ENCODE assay signal across 9 cellular contexts in the genomic region with DNA sequence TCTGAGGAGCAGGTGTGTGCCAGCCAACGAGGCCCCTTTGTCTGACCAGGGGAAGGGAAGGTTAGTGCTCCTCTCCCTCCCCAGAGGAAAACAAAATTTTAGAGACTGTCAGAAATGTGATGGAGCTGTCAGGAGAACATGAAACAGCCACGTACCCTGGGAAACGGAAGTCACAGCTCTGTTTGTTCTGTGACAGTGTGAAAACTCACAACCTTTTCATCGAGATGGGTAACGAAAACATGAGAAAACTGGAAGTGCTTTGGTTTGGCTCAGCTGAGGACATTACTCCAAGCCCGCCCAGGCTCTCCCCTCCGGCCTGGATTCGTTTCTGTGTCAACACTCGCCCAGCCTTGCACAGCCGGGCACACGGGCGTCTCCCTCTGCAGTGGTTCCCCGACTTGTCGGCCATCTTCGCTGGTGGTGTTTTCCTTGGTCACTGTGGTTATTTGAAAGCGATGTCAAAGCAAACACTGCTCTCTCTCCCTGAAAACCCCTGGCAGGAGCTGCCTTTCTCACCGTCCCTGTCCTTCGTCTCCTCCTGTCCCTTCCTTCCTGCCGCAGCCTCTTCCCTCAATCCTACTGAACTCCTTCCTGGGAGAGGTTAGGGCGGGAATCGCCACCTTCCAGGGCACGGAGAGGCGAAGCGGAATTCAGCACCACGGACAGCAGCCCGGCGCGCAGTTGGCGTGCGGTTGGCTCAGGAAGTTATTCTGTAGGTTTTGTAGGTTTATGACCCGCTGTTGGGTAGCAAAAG. TPM values are rescaled to one million over a fixed set of nuclear protein-coding genes. Genes with fewer than 3 reads are reported as not detected.
DNase-seq lines count a peak whose midpoint lies in the region; ATAC-seq and TF ChIP-seq lines count a peak whose summit lies in the region.
"Had no signal": no experiment of that assay in that cellular context is flagged by ENCODE, and none has a peak within 500 bp of the region (broad histone marks: within the 10 kb centered on the region; RNA-seq: fewer than 3 reads in every experiment).

No MANE protein-coding gene starts in this region.

- peaks cover 7% of the 10 kb centered on the region for H3K4me1 Mint-ChIP-seq in endodermal cell

- H3K27ac Mint-ChIP-seq in endodermal cell, result no peak overlapping the region

- H3K9me3 ChIP-seq in HAP-1 (no peaks in the 10 kb centered on the region), endodermal cell (ENCODE audit: control insufficient read depth, low read length) (no peaks in the 10 kb centered on the region), vagina (no peaks in the 10 kb centered on the region)

- WGBS in endodermal cell (ENCODE audit: insufficient coverage in 1 of 2, insufficient read length in 1 of 2), 2 experiments, result 45 to 59% methylated on average over 7 to 31 of the region's 31 CpGs

- no peak overlapping the region for H3K4me3 Mint-ChIP-seq in endodermal cell

- H3K27me3 Mint-ChIP-seq in endodermal cell (ENCODE audit: insufficient read depth), result peaks cover 57% of the 10 kb centered on the region

- H3K4me3 ChIP-seq in HAP-1, result no peak overlapping the region
- H3K4me3 ChIP-seq in endodermal cell (ENCODE audit: low read length), result no peak overlapping the region
- no peak overlapping the region for H3K4me3 ChIP-seq in vagina

- in situ Hi-C loops in HAP-1 (cut with MboI; ENCODE audit: low sequenced_read_pairs), result no loop called here

- TF ChIP-seq CTCF in endodermal cell (conservative IDR thresholded peaks at IDR 0.05) (no peak), vagina (IDR thresholded peaks at IDR 0.05) (no peak), GM10248 (IDR thresholded peaks at IDR 0.05; ENCODE audit: control extremely low read depth, extremely low read depth, low read depth, missing control alignments) (no peak)

- ATAC-seq in HG02840 (IDR thresholded peaks at IDR 0.05; ENCODE audit: low FRiP score, unreplicated experiment), result no peak

- no peak overlapping the region for H3K27ac ChIP-seq in endodermal cell (ENCODE audit: low read depth, low read length)
- no peak overlapping the region for H3K27ac ChIP-seq in vagina

- H3K36me3 ChIP-seq in HAP-1 (replicated peaks), result no peaks in the 10 kb centered on the region
- no peaks in the 10 kb centered on the region for H3K36me3 ChIP-seq in endodermal cell (ENCODE audit: control insufficient read depth, insufficient read depth, low read length)
- H3K36me3 ChIP-seq in vagina, result no peaks in the 10 kb centered on the region

- intact Hi-C loops in vagina (cut with DNase I), result no loop called here

- H3K9ac ChIP-seq in endodermal cell (ENCODE audit: extremely low read depth, low read length, poor library complexity, severe bottlenecking), result no peak overlapping the region

- H3K36me3 Mint-ChIP-seq in endodermal cell (ENCODE audit: low read depth), result no peaks in the 10 kb centered on the region

- H3K9me3 Mint-ChIP-seq in endodermal cell, result no peaks in the 10 kb centered on the region

- CTCF ChIA-PET in GM10248 (lab: Yijun Ruan, JAX), result interaction anchor here (1.8 to 16.2 kb wide), 3 partner anchors 8 to 485 kb away, joined by 5 to 419 read pairs (median 7); no protein-coding TSS in a partner anchor

- POLR2A ChIA-PET in GM10248 (lab: Yijun Ruan, JAX), result no interaction called here

- DNase-seq in HAP-1 (ENCODE audit: low spot score in 2 of 2) (peak; percentile 40 to 89), endodermal cell (peak; percentile 95), NCI-H345 treated with DMSO at 0.1 percent for 48 hours (lab: John Stamatoyannopoulos, UW; ENCODE audit: unreplicated experiment) (no peak), vagina (ENCODE audit: extremely low spot score in 2 of 2) (no peak), GM10248 (ENCODE audit: extremely low spot score) (no peak)
- peak; percentile 80 for DNase-seq in activated CD4-positive, alpha-beta T cell treated with anti-CD3 and anti-CD28 coated beads for 48 hours
- DNase-seq in stimulated activated CD4-positive, alpha-beta T cell treated with anti-CD3 and anti-CD28 coated beads, Interleukin-4, amount 100 ng/mL, for 1 hour, result peak; percentile 78

- TF ChIP-seq POLR2A in vagina (IDR thresholded peaks at IDR 0.05), result no peak

- H3K27me3 ChIP-seq in HAP-1 (ENCODE audit: low read depth) (peaks cover 23% of the 10 kb centered on the region), endodermal cell (ENCODE audit: control insufficient read depth, insufficient read depth, low read length, poor library complexity, severe bottlenecking) (peaks cover 46% of the 10 kb centered on the region), vagina (no peaks in the 10 kb centered on the region)

- H3K4me1 ChIP-seq in HAP-1 (no peaks in the 10 kb centered on the region), endodermal cell (ENCODE audit: control insufficient read depth, insufficient read depth, low read length) (no peaks in the 10 kb centered on the region), vagina (no peaks in the 10 kb centered on the region)

RNA-seq across cellular contexts. Expression of a gene that starts 12.9 kb away (rescaled TPM):
- total RNA-seq in endodermal cell, result 10 to 100 TPM; 65.5 to 70.3 TPM
- 66.1 TPM for polyA plus RNA-seq in endodermal cell (2013, experiment 1 of 2)
- 59.9 TPM for polyA plus RNA-seq in endodermal cell (2013, experiment 2 of 2)
- 107 TPM for total RNA-seq in vagina

RNA-seq across cellular contexts. Expression of a gene that starts 25.1 kb away (rescaled TPM):
- total RNA-seq in endodermal cell (1 to 10 TPM; 1.2 to 2.2 TPM), vagina (1.2 TPM)
- polyA plus RNA-seq in endodermal cell (2013, experiment 1 of 2), result 0.32 TPM
- polyA plus RNA-seq in endodermal cell (2013, experiment 2 of 2), result 0.29 TPM
- total RNA-seq: myocyte had no signal

RNA-seq across cellular contexts. Expression of a gene that starts 25.1 kb away (rescaled TPM):
- total RNA-seq in endodermal cell (100 to 1,000 TPM; 335 to 341 TPM), vagina (246 TPM)
- 370 TPM for polyA plus RNA-seq in endodermal cell (2013, experiment 1 of 2)
- 330 TPM for polyA plus RNA-seq in endodermal cell (2013, experiment 2 of 2)

RNA-seq across cellular contexts. Expression of a gene that starts 43.4 kb away (rescaled TPM):
- total RNA-seq in endodermal cell (10 to 100 TPM; 36.0 to 43.3 TPM), vagina (18.9 TPM)
- 28.1 TPM for polyA plus RNA-seq in endodermal cell (2013, experiment 1 of 2)
- polyA plus RNA-seq in endodermal cell (2013, experiment 2 of 2), result 26.6 TPM

Comparison
In these comparisons a context has a peak if more than half of its experiments do, and no peak if none do; other contexts are left out.
1. DNase-seq: peak in HAP-1 (2 of 2), activated CD4-positive, alpha-beta T cell treated with anti-CD3 and anti-CD28 coated beads for 48 hours (single experiment), endodermal cell (single experiment) and stimulated activated CD4-positive, alpha-beta T cell treated with anti-CD3 and anti-CD28 coated beads, Interleukin-4, amount 100 ng/mL, for 1 hour (single experiment); none in NCI-H345 treated with DMSO at 0.1 percent for 48 hours (single experiment), vagina (0 of 2) and GM10248 (single experiment).